In genomic region chr14:80872645-80873044, GRCh38 we compare ENCODE assay signal across 23 cellular contexts.
"Had no signal": no experiment of that assay in that cellular context is flagged by ENCODE, and none has a peak within 500 bp of the region (broad histone marks: within the 10 kb centered on the region; RNA-seq: fewer than 3 reads in every experiment).

No MANE protein-coding gene starts in this region.

- ATAC-seq: activated T-cell treated with anti-CD3 and anti-CD28 coated beads, Interleukin-2, amount 50 U/mL, for 72 hours; body of pancreas; left lobe of liver; lower lobe of right lung; mucosa of descending colon; naive thymus-derived CD8-positive, alpha-beta T cell; stimulated activated naive CD8-positive, alpha-beta T cell treated with anti-CD3 and anti-CD28 coated beads, Interleukin-15, Interleukin-2, amounts not matched to agents 100 U/mL and 50 U/mL, for 24 hours; T-helper 17 cell had no signal

- H3K4me1 ChIP-seq: body of pancreas, lower lobe of right lung, right atrium auricular region, thyroid gland had no signal

- H3K4me1 Mint-ChIP-seq: naive thymus-derived CD8-positive, alpha-beta T cell; T-helper 17 cell had no signal

- DNase-seq: activated CD4-positive, alpha-beta T cell treated with anti-CD3 and anti-CD28 coated beads for 4 hours; activated CD4-positive, alpha-beta T cell treated with anti-CD3 and anti-CD28 coated beads, Interleukin-2, amount 50 U/mL, for 48 hours; activated CD4-positive, CD25-positive, alpha-beta regulatory T cell; activated effector memory CD4-positive, alpha-beta T cell treated with Interleukin-2 at 50 U/mL for 16 hours; activated naive CD4-positive, alpha-beta T cell treated with anti-CD3 and anti-CD28 coated beads for 36 hours; activated T-cell treated with anti-CD3 and anti-CD28 coated beads, Interleukin-2, amount 50 U/mL, for 72 hours; amygdala; body of pancreas; effector CD4-positive, alpha-beta T cell; erythroblast; lower lobe of right lung; mesendoderm; mucosa of descending colon; naive thymus-derived CD8-positive, alpha-beta T cell; stimulated activated CD4-positive, alpha-beta T cell treated with anti-CD3 and anti-CD28 coated beads, Interleukin-4, amount 100 ng/mL, for 4 hours; stimulated activated naive CD8-positive, alpha-beta T cell treated with anti-CD3 and anti-CD28 coated beads, Interleukin-15, Interleukin-2, amounts not matched to agents 100 U/mL and 50 U/mL, for 24 hours; substantia nigra; SW 1271; T-helper 17 cell; thyroid gland had no signal

- H3K4me3 Mint-ChIP-seq: activated naive CD4-positive, alpha-beta T cell treated with anti-CD3 and anti-CD28 coated beads for 36 hours; activated T-cell treated with anti-CD3 and anti-CD28 coated beads, Interleukin-2, amount 50 U/mL, for 72 hours; naive thymus-derived CD8-positive, alpha-beta T cell; T-helper 17 cell had no signal

- H3K36me3 ChIP-seq: cardiac muscle cell, lower lobe of right lung, right atrium auricular region, thyroid gland had no signal

- H3K27me3 ChIP-seq: body of pancreas, cardiac muscle cell, right atrium auricular region, thyroid gland had no signal

- H3K27ac Mint-ChIP-seq: activated naive CD4-positive, alpha-beta T cell treated with anti-CD3 and anti-CD28 coated beads for 36 hours; activated T-cell treated with anti-CD3 and anti-CD28 coated beads, Interleukin-2, amount 50 U/mL, for 72 hours; T-helper 17 cell had no signal

- H3K4me3 ChIP-seq: body of pancreas, cardiac muscle cell, lower lobe of right lung, mucosa of descending colon, right atrium auricular region, thyroid gland had no signal

- H3K27ac ChIP-seq: body of pancreas, cardiac muscle cell, lower lobe of right lung, right atrium auricular region, thyroid gland had no signal

- H3K27me3 Mint-ChIP-seq: naive thymus-derived CD8-positive, alpha-beta T cell; T-helper 17 cell had no signal

- H3K9me3 ChIP-seq: thyroid gland had no signal
